9 cellular contexts compared by ENCODE assay signal in genomic region chr2:25453199-25453903, GRCh38.
A peak's percentile ranks its signal among the peaks of the same experiment; 100 is the strongest.
DNase-seq lines count a peak whose midpoint lies in the region; ATAC-seq and TF ChIP-seq lines count a peak whose summit lies in the region.
"Had no signal": no experiment of that assay in that cellular context is flagged by ENCODE, and none has a peak within 500 bp of the region (broad histone marks: within the 10 kb centered on the region; RNA-seq: fewer than 3 reads in every experiment).

No MANE protein-coding gene starts in this region.

- no peak for TF ChIP-seq CTCF in lower leg skin (IDR thresholded peaks at IDR 0.05)

- intact Hi-C loops in lower leg skin (cut with DNase I; ENCODE audit: low total_unique reads) = no loop called here

- peak; percentile 27 to 46 for DNase-seq in activated CD4-positive, alpha-beta T cell treated with anti-CD3 and anti-CD28 coated beads, Interleukin-2, amount 50 U/mL, for 48 hours
- peak; percentile 64 for DNase-seq in stimulated activated CD4-positive, alpha-beta T cell treated with anti-CD3 and anti-CD28 coated beads, Interleukin-1b, Interleukin-23, amount 100 ng/mL, for 48 hours
- DNase-seq in lower leg skin (ENCODE audit: low spot score in 2 of 2) = no peak
- DNase-seq in 8988T = no peak
- DNase-seq: thyroid gland had no signal

- ATAC-seq in GM18907 (IDR thresholded peaks at IDR 0.05; ENCODE audit: unreplicated experiment) = peak; percentile 77
- ATAC-seq in HG02678 (IDR thresholded peaks at IDR 0.05; ENCODE audit: unreplicated experiment) = peak; percentile 87
- ATAC-seq in GM18519 (IDR thresholded peaks at IDR 0.05; ENCODE audit: low FRiP score, unreplicated experiment) = no peak
- ATAC-seq: naive thymus-derived CD4-positive, alpha-beta T cell had no signal

- H3K4me3 ChIP-seq in lower leg skin (ENCODE audit: low read depth, poor library complexity, severe bottlenecking) = no peak overlapping the region
- H3K4me3 ChIP-seq: thyroid gland had no signal

- 80 to 83% methylated on average over 3 of the region's 3 CpGs for WGBS in lower leg skin, 2 donors

- no peak for TF ChIP-seq POLR2A in lower leg skin (IDR thresholded peaks at IDR 0.05)

Comparison
In these comparisons a context has a peak if more than half of its experiments do, and no peak if none do; other contexts are left out.
1. DNase-seq: peak in activated CD4-positive, alpha-beta T cell treated with anti-CD3 and anti-CD28 coated beads, Interleukin-2, amount 50 U/mL, for 48 hours (2 of 2) and stimulated activated CD4-positive, alpha-beta T cell treated with anti-CD3 and anti-CD28 coated beads, Interleukin-1b, Interleukin-23, amount 100 ng/mL, for 48 hours (single experiment); none in lower leg skin (0 of 2) and 8988T (single experiment).